ENCODE assay signal across 1 cellular context in genomic region chr7:25964483-25964961, GRCh38.
TF ChIP-seq lines count a peak whose summit lies in the region.

No MANE protein-coding gene starts in this region.

TF ChIP-seq in GM12878, 131 proteins besides CTCF, POLR2A, EP300 and RAD21 (continued from another document and continues in another):
- TF ChIP-seq, protein P1, sequence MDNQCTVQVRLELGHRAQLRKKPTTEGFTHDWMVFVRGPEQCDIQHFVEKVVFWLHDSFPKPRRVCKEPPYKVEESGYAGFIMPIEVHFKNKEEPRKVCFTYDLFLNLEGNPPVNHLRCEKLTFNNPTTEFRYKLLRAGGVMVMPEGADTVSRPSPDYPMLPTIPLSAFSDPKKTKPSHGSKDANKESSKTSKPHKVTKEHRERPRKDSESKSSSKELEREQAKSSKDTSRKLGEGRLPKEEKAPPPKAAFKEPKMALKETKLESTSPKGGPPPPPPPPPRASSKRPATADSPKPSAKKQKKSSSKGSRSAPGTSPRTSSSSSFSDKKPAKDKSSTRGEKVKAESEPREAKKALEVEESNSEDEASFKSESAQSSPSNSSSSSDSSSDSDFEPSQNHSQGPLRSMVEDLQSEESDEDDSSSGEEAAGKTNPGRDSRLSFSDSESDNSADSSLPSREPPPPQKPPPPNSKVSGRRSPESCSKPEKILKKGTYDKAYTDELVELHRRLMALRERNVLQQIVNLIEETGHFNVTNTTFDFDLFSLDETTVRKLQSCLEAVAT (IDR thresholded peaks at IDR 0.05), result 0 out of 2 replicates have a peak, but pooled peaks have one; percentile 34
- TF ChIP-seq JUNB (IDR thresholded peaks at IDR 0.05) (peak; percentile 16; the same call in 1 of the 2 replicates), ZNF24 (IDR thresholded peaks at IDR 0.05) (no peak), KAT2A (conservative IDR thresholded peaks at IDR 0.05; ENCODE audit: control insufficient read depth, low read depth, low read length) (no peak), BACH1 (IDR thresholded peaks at IDR 0.05; ENCODE audit: borderline replicate concordance) (no peak), BMI1 (IDR thresholded peaks at IDR 0.05; ENCODE audit: borderline replicate concordance) (no peak), CREM (IDR thresholded peaks at IDR 0.05; ENCODE audit: low read depth) (no peak; the same call in 1 of the 2 replicates), JUND (IDR thresholded peaks at IDR 0.05; ENCODE audit: low read depth, low read length) (no peak), NRF1 (conservative IDR thresholded peaks at IDR 0.05; ENCODE audit: low read depth, low read length) (no peak), NKRF (conservative IDR thresholded peaks at IDR 0.05) (no peak), ZBTB33 (IDR thresholded peaks at IDR 0.05) (no peak), ZBTB4 (CRISPR knock-in tag; IDR thresholded peaks at IDR 0.05) (no peak), HCFC1 (IDR thresholded peaks at IDR 0.05; ENCODE audit: low read length) (no peak), E4F1 (IDR thresholded peaks at IDR 0.05; ENCODE audit: borderline replicate concordance, partially characterized antibody) (no peak), CBX5 (IDR thresholded peaks at IDR 0.05; ENCODE audit: low read depth) (no peak), IRF4 (IDR thresholded peaks at IDR 0.05; ENCODE audit: low read depth, low read length) (no peak), HDAC6 (IDR thresholded peaks at IDR 0.05; ENCODE audit: unreplicated experiment) (no peak), YBX1 (IDR thresholded peaks at IDR 0.05) (no peak), MTA2 (IDR thresholded peaks at IDR 0.05; ENCODE audit: low read depth) (peak; percentile 41), HDAC2 (IDR thresholded peaks at IDR 0.05) (no peak; the same call in 1 of the 2 replicates), TCF12 (IDR thresholded peaks at IDR 0.05; ENCODE audit: low read depth, low read length) (no peak), RELA (IDR thresholded peaks at IDR 0.05; ENCODE audit: borderline replicate concordance, partially characterized antibody) (no peak), NFXL1 (IDR thresholded peaks at IDR 0.05; ENCODE audit: borderline replicate concordance) (no peak), PAX8 (IDR thresholded peaks at IDR 0.05) (no peak), SMAD5 (IDR thresholded peaks at IDR 0.05; ENCODE audit: low read depth) (no peak), SP1 (IDR thresholded peaks at IDR 0.05; ENCODE audit: low read depth, low read length) (no peak), RAD51 (IDR thresholded peaks at IDR 0.05) (no peak), ZZZ3 (IDR thresholded peaks at IDR 0.05; ENCODE audit: control insufficient read depth, insufficient read length, low read depth) (no peak)
- TF ChIP-seq, protein P2, sequence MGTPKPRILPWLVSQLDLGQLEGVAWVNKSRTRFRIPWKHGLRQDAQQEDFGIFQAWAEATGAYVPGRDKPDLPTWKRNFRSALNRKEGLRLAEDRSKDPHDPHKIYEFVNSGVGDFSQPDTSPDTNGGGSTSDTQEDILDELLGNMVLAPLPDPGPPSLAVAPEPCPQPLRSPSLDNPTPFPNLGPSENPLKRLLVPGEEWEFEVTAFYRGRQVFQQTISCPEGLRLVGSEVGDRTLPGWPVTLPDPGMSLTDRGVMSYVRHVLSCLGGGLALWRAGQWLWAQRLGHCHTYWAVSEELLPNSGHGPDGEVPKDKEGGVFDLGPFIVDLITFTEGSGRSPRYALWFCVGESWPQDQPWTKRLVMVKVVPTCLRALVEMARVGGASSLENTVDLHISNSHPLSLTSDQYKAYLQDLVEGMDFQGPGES (IDR thresholded peaks at IDR 0.05), result no peak
- TF ChIP-seq, protein P3, sequence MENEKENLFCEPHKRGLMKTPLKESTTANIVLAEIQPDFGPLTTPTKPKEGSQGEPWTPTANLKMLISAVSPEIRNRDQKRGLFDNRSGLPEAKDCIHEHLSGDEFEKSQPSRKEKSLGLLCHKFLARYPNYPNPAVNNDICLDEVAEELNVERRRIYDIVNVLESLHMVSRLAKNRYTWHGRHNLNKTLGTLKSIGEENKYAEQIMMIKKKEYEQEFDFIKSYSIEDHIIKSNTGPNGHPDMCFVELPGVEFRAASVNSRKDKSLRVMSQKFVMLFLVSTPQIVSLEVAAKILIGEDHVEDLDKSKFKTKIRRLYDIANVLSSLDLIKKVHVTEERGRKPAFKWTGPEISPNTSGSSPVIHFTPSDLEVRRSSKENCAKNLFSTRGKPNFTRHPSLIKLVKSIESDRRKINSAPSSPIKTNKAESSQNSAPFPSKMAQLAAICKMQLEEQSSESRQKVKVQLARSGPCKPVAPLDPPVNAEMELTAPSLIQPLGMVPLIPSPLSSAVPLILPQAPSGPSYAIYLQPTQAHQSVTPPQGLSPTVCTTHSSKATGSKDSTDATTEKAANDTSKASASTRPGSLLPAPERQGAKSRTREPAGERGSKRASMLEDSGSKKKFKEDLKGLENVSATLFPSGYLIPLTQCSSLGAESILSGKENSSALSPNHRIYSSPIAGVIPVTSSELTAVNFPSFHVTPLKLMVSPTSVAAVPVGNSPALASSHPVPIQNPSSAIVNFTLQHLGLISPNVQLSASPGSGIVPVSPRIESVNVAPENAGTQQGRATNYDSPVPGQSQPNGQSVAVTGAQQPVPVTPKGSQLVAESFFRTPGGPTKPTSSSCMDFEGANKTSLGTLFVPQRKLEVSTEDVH (IDR thresholded peaks at IDR 0.05; ENCODE audit: low read depth, partially characterized antibody), result no peak
- TF ChIP-seq, protein P4, sequence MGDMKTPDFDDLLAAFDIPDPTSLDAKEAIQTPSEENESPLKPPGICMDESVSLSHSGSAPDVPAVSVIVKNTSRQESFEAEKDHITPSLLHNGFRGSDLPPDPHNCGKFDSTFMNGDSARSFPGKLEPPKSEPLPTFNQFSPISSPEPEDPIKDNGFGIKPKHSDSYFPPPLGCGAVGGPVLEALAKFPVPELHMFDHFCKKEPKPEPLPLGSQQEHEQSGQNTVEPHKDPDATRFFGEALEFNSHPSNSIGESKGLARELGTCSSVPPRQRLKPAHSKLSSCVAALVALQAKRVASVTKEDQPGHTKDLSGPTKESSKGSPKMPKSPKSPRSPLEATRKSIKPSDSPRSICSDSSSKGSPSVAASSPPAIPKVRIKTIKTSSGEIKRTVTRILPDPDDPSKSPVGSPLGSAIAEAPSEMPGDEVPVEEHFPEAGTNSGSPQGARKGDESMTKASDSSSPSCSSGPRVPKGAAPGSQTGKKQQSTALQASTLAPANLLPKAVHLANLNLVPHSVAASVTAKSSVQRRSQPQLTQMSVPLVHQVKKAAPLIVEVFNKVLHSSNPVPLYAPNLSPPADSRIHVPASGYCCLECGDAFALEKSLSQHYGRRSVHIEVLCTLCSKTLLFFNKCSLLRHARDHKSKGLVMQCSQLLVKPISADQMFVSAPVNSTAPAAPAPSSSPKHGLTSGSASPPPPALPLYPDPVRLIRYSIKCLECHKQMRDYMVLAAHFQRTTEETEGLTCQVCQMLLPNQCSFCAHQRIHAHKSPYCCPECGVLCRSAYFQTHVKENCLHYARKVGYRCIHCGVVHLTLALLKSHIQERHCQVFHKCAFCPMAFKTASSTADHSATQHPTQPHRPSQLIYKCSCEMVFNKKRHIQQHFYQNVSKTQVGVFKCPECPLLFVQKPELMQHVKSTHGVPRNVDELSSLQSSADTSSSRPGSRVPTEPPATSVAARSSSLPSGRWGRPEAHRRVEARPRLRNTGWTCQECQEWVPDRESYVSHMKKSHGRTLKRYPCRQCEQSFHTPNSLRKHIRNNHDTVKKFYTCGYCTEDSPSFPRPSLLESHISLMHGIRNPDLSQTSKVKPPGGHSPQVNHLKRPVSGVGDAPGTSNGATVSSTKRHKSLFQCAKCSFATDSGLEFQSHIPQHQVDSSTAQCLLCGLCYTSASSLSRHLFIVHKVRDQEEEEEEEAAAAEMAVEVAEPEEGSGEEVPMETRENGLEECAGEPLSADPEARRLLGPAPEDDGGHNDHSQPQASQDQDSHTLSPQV (IDR thresholded peaks at IDR 0.05), result no peak
- TF ChIP-seq, protein P5, sequence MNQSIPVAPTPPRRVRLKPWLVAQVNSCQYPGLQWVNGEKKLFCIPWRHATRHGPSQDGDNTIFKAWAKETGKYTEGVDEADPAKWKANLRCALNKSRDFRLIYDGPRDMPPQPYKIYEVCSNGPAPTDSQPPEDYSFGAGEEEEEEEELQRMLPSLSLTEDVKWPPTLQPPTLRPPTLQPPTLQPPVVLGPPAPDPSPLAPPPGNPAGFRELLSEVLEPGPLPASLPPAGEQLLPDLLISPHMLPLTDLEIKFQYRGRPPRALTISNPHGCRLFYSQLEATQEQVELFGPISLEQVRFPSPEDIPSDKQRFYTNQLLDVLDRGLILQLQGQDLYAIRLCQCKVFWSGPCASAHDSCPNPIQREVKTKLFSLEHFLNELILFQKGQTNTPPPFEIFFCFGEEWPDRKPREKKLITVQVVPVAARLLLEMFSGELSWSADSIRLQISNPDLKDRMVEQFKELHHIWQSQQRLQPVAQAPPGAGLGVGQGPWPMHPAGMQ (IDR thresholded peaks at IDR 0.05; ENCODE audit: borderline replicate concordance), result no peak
- TF ChIP-seq, protein P6, sequence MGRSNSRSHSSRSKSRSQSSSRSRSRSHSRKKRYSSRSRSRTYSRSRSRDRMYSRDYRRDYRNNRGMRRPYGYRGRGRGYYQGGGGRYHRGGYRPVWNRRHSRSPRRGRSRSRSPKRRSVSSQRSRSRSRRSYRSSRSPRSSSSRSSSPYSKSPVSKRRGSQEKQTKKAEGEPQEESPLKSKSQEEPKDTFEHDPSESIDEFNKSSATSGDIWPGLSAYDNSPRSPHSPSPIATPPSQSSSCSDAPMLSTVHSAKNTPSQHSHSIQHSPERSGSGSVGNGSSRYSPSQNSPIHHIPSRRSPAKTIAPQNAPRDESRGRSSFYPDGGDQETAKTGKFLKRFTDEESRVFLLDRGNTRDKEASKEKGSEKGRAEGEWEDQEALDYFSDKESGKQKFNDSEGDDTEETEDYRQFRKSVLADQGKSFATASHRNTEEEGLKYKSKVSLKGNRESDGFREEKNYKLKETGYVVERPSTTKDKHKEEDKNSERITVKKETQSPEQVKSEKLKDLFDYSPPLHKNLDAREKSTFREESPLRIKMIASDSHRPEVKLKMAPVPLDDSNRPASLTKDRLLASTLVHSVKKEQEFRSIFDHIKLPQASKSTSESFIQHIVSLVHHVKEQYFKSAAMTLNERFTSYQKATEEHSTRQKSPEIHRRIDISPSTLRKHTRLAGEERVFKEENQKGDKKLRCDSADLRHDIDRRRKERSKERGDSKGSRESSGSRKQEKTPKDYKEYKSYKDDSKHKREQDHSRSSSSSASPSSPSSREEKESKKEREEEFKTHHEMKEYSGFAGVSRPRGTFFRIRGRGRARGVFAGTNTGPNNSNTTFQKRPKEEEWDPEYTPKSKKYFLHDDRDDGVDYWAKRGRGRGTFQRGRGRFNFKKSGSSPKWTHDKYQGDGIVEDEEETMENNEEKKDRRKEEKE (IDR thresholded peaks at IDR 0.05), result no peak
